9 cellular contexts compared by ENCODE assay signal in the genomic region with DNA sequence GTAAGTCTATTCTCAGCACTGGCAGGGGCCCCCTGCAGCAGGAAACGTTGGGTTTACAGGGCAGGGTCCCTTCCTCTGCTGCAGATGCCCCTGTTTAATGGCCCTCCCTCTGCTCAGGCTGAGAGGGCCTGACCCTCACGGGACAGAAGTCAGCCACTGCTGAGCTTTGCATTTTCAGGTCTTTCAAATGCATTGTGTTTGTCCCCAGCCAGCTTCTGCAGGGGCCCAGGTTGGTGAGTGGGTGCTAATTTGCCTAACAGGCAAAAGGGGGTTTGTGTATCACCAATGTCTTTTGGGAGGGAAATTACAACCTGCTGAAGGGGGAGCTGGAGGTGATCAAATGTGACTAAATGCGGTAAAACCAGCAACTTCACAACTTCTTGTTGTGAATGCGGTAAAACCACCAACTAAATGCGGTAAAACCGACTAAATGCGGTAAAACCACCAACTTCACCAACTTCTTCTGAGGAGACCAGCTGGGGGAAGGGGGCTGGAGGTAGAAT. TPM values are rescaled to one million over a fixed set of nuclear protein-coding genes. Genes with fewer than 3 reads are reported as not detected.
DNase-seq lines count a peak whose midpoint lies in the region; ATAC-seq, FAIRE-seq and TF ChIP-seq lines count a peak whose summit lies in the region.
"Had no signal": no experiment of that assay in that cellular context is flagged by ENCODE, and none has a peak within 500 bp of the region (broad histone marks: within the 10 kb centered on the region; RNA-seq: fewer than 3 reads in every experiment).

No MANE protein-coding gene starts in this region.

- no peak for FAIRE-seq in GM12892 (lab: Jason Lieb, UNC)

- DNase-seq in GM12892 (ENCODE audit: insufficient read length) (peak; percentile 33), suprapubic skin (ENCODE audit: low spot score in 2 of 2) (no peak), NCI-H2029 treated with DMSO at 0.1 percent for 48 hours (lab: John Stamatoyannopoulos, UW) (no peak), transverse colon (no peak)
- peak; percentile 31 to 53 for DNase-seq in activated T-cell treated with anti-CD3 and anti-CD28 coated beads, Interleukin-2, amount 50 U/mL, for 72 hours
- DNase-seq: activated CD8-positive, alpha-beta memory T cell treated with anti-CD3 and anti-CD28 coated beads, Interleukin-2, amount 50 U/mL, for 48 hours had no signal

- intact Hi-C loops in transverse colon (cut with DNase I; ENCODE audit: low total_unique reads): no loop called here

- peaks cover 33% of the 10 kb centered on the region for H3K4me1 Mint-ChIP-seq in activated T-cell treated with anti-CD3 and anti-CD28 coated beads, Interleukin-2, amount 50 U/mL, for 72 hours (ENCODE audit: low read depth)

- H3K27ac ChIP-seq in suprapubic skin: no peak overlapping the region
- no peak overlapping the region for H3K27ac ChIP-seq in transverse colon

- in situ Hi-C loops in transverse colon (cut with MboI; ENCODE audit: low pct_ligation_motif_present in 1 of 4, low pct_unique_long_range_greater_than_20kb in 1 of 4, low sequenced_read_pairs in 3 of 4): no loop called here

- no peaks in the 10 kb centered on the region for H3K9me3 Mint-ChIP-seq in activated T-cell treated with anti-CD3 and anti-CD28 coated beads, Interleukin-2, amount 50 U/mL, for 72 hours

- TF ChIP-seq POLR2A in GM12892 (IDR thresholded peaks at IDR 0.05; ENCODE audit: low read depth, low read length) (no peak), suprapubic skin (IDR thresholded peaks at IDR 0.05) (no peak), transverse colon (IDR thresholded peaks at IDR 0.05) (no peak)

- ATAC-seq in GM19468 (IDR thresholded peaks at IDR 0.05; ENCODE audit: extremely low read depth, unreplicated experiment) (peak; percentile 18), HG03135 (IDR thresholded peaks at IDR 0.05; ENCODE audit: unreplicated experiment) (peak; percentile 20), GM18870 (IDR thresholded peaks at IDR 0.05; ENCODE audit: unreplicated experiment) (no peak)
- ATAC-seq in activated T-cell treated with anti-CD3 and anti-CD28 coated beads, Interleukin-2, amount 50 U/mL, for 72 hours (replicated peaks in 1 of 2): peak; percentile 68 to 80

- H3K9me3 ChIP-seq in suprapubic skin: no peaks in the 10 kb centered on the region
- no peaks in the 10 kb centered on the region for H3K9me3 ChIP-seq in transverse colon

- no peaks in the 10 kb centered on the region for H3K36me3 Mint-ChIP-seq in activated T-cell treated with anti-CD3 and anti-CD28 coated beads, Interleukin-2, amount 50 U/mL, for 72 hours (ENCODE audit: insufficient read depth in 2 of 2)

- no peak for TF ChIP-seq CTCF in suprapubic skin (IDR thresholded peaks at IDR 0.05)
- no peak for TF ChIP-seq CTCF in transverse colon (IDR thresholded peaks at IDR 0.05)

- peak overlapping the region; percentile 68 for H3K27ac Mint-ChIP-seq in activated T-cell treated with anti-CD3 and anti-CD28 coated beads, Interleukin-2, amount 50 U/mL, for 72 hours

- H3K27me3 Mint-ChIP-seq in activated T-cell treated with anti-CD3 and anti-CD28 coated beads, Interleukin-2, amount 50 U/mL, for 72 hours (ENCODE audit: low read depth): peaks cover 11% of the 10 kb centered on the region

- TF ChIP-seq EP300 in suprapubic skin (IDR thresholded peaks at IDR 0.05) (no peak), transverse colon (IDR thresholded peaks at IDR 0.05; ENCODE audit: low read depth) (no peak)

- H3K36me3 ChIP-seq in suprapubic skin (no peaks in the 10 kb centered on the region), transverse colon (no peaks in the 10 kb centered on the region)

- no peak overlapping the region for H3K4me3 ChIP-seq in suprapubic skin
- H3K4me3 ChIP-seq in transverse colon: no peak overlapping the region

- 87% methylated on average over 7 of the region's 7 CpGs for whole genome bisulfite sequencing in suprapubic skin
- WGBS in transverse colon (ENCODE audit: low coverage in 1 of 2), 2 donors: 44 to 78% methylated on average over 2 to 7 of the region's 7 CpGs

- peak overlapping the region; percentile 14 to 55 for H3K4me3 Mint-ChIP-seq in activated T-cell treated with anti-CD3 and anti-CD28 coated beads, Interleukin-2, amount 50 U/mL, for 72 hours

- H3K27me3 ChIP-seq in suprapubic skin (no peaks in the 10 kb centered on the region), transverse colon (no peaks in the 10 kb centered on the region)

- H3K4me1 ChIP-seq in suprapubic skin (no peaks in the 10 kb centered on the region), transverse colon (peaks cover 0 to 12% (median 0%) of the 10 kb centered on the region in 4 donors)

RNA-seq across cellular contexts. Expression of gene UBE2E1, which starts 44.8 kb away (rescaled TPM):
- polyA plus RNA-seq in GM12892 (2012; ENCODE audit: missing spikeins): 277 TPM
- total RNA-seq in activated T-cell treated with anti-CD3 and anti-CD28 coated beads, Interleukin-2, amount 50 U/mL, for 72 hours: 10 to 100 TPM; 76.2 to 78.4 TPM
- total RNA-seq in suprapubic skin (100 to 1,000 TPM in 2 of 4 donors, 10 to 100 TPM in 2; 73.0 to 119 (median 94.6) TPM), transverse colon (100 to 1,000 TPM in 1 of 4 donors, 10 to 100 TPM in 3; 62.0 to 109 (median 76.9) TPM)

Comparison
In these comparisons a context has a peak if more than half of its experiments do, and no peak if none do; other contexts are left out.
1. DNase-seq: peak in GM12892 (single experiment) and activated T-cell treated with anti-CD3 and anti-CD28 coated beads, Interleukin-2, amount 50 U/mL, for 72 hours (2 of 2); none in suprapubic skin (0 of 2), NCI-H2029 treated with DMSO at 0.1 percent for 48 hours (single experiment) and transverse colon (single experiment).